In the genomic region with DNA sequence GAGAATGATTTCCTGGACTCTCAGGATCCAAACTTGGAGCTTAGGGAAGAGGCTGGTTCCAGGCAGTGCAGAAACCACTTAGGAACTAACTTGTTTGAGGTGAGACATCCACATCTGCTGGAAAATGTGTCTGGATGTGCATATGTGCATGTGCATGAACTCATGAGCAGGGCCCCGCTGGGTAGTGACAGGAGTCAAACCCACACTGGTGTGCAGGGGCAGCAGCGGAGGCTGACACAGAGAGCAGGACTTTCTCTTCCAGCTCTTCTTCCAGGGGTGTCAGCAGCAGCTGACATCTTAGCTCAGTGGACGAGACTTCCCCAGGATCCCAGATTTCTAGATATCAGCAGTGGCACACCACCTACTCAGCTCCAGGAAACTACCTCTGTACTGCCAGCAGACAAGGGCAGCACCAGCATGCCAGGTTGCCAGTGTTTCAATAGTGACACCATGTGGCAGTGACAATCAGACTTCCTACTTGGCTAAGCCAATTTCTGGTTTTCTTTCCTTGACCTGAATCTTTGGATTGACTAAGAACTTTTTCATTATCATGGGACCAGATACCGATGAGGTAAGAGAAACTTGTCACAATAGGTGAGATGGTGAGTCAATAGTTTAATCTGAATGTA, we compare ENCODE assay signal across 9 cellular contexts.
A peak's percentile ranks its signal among the peaks of the same experiment; 100 is the strongest.
DNase-seq lines count a peak whose midpoint lies in the region; ATAC-seq and TF ChIP-seq lines count a peak whose summit lies in the region.
"Had no signal": no experiment of that assay in that cellular context is flagged by ENCODE, and none has a peak within 500 bp of the region (broad histone marks: within the 10 kb centered on the region; RNA-seq: fewer than 3 reads in every experiment).

No MANE protein-coding gene starts in this region.

- no peak overlapping the region for H3K4me3 Mint-ChIP-seq in stimulated activated naive B cell treated with anti-CD40 and anti-IgM and Interleukin-4, amounts not matched to agents 10 μg/mL and 1 μg/mL and 100 μg/mL, for 72 hours
- H3K4me3 Mint-ChIP-seq: neural crest cell had no signal

- DNase-seq in NCI-H510A treated with DMSO at 0.1 percent for 48 hours (lab: John Stamatoyannopoulos, UW), result peak; percentile 53
- DNase-seq in NCI-H510A (lab: John Stamatoyannopoulos, UW), result no peak
- peak; percentile 31 for DNase-seq in NCI-H2107 treated with DMSO at 0.1 percent for 48 hours (lab: John Stamatoyannopoulos, UW; ENCODE audit: unreplicated experiment)
- peak; percentile 46 for DNase-seq in epithelial cell of esophagus (ENCODE audit: low read depth)
- DNase-seq in stimulated activated naive B cell treated with anti-CD40 and anti-IgM and Interleukin-4, amounts not matched to agents 10 μg/mL and 1 μg/mL and 100 μg/mL, for 72 hours, result no peak
- no peak for DNase-seq in activated naive CD4-positive, alpha-beta T cell (lab: John Stamatoyannopoulos, UW)
- no peak for DNase-seq in activated effector memory CD4-positive, alpha-beta T cell treated with anti-CD3 and anti-CD28 coated beads, Interleukin-2, amount 50 U/mL, for 16 hours
- DNase-seq in MV-4-11 (lab: John Stamatoyannopoulos, UW), result no peak

- H3K27ac Mint-ChIP-seq in stimulated activated naive B cell treated with anti-CD40 and anti-IgM and Interleukin-4, amounts not matched to agents 10 μg/mL and 1 μg/mL and 100 μg/mL, for 72 hours, result peak overlapping the region; percentile 34

- H3K4me3 ChIP-seq in epithelial cell of esophagus (ENCODE audit: low read length), result no peak overlapping the region

- H3K4me1 Mint-ChIP-seq in stimulated activated naive B cell treated with anti-CD40 and anti-IgM and Interleukin-4, amounts not matched to agents 10 μg/mL and 1 μg/mL and 100 μg/mL, for 72 hours, result peaks cover 40 to 74% of the 10 kb centered on the region in 2 donors

- H3K36me3 Mint-ChIP-seq in stimulated activated naive B cell treated with anti-CD40 and anti-IgM and Interleukin-4, amounts not matched to agents 10 μg/mL and 1 μg/mL and 100 μg/mL, for 72 hours, result peaks cover 0 to 5% of the 10 kb centered on the region in 2 donors

- peak; percentile 41 for TF ChIP-seq CTCF in epithelial cell of esophagus (IDR thresholded peaks at IDR 0.05; ENCODE audit: insufficient read depth, low read depth, low read length, missing control alignments)

- no peaks in the 10 kb centered on the region for H3K27me3 Mint-ChIP-seq in stimulated activated naive B cell treated with anti-CD40 and anti-IgM and Interleukin-4, amounts not matched to agents 10 μg/mL and 1 μg/mL and 100 μg/mL, for 72 hours

- ATAC-seq in stimulated activated naive B cell treated with anti-CD40 and anti-IgM and Interleukin-4, amounts not matched to agents 10 μg/mL and 1 μg/mL and 100 μg/mL, for 72 hours (replicated peaks), result no peak

- H3K9me3 Mint-ChIP-seq in stimulated activated naive B cell treated with anti-CD40 and anti-IgM and Interleukin-4, amounts not matched to agents 10 μg/mL and 1 μg/mL and 100 μg/mL, for 72 hours, result peaks cover 4 to 7% of the 10 kb centered on the region in 2 donors

Comparison
In these comparisons a context has a peak if more than half of its experiments do, and no peak if none do; other contexts are left out.
1. DNase-seq: peak in NCI-H510A treated with DMSO at 0.1 percent for 48 hours (single experiment), NCI-H2107 treated with DMSO at 0.1 percent for 48 hours (single experiment) and epithelial cell of esophagus (single experiment); none in NCI-H510A (single experiment), stimulated activated naive B cell treated with anti-CD40 and anti-IgM and Interleukin-4, amounts not matched to agents 10 μg/mL and 1 μg/mL and 100 μg/mL, for 72 hours (single experiment), activated naive CD4-positive, alpha-beta T cell (0 of 4), activated effector memory CD4-positive, alpha-beta T cell treated with anti-CD3 and anti-CD28 coated beads, Interleukin-2, amount 50 U/mL, for 16 hours (single experiment) and MV-4-11 (single experiment).